ENCODE assay signal across 11 cellular contexts in genomic region chr11:45092901-45093760, GRCh38. TPM values are rescaled to one million over a fixed set of nuclear protein-coding genes. Genes with fewer than 3 reads are reported as not detected.
A peak's percentile ranks its signal among the peaks of the same experiment; 100 is the strongest.
DNase-seq lines count a peak whose midpoint lies in the region; ATAC-seq and TF ChIP-seq lines count a peak whose summit lies in the region.
"Had no signal": no experiment of that assay in that cellular context is flagged by ENCODE, and none has a peak within 500 bp of the region (broad histone marks: within the 10 kb centered on the region; RNA-seq: fewer than 3 reads in every experiment).

No MANE protein-coding gene starts in this region.

- peak overlapping the region; percentile 52 for H3K27ac Mint-ChIP-seq in activated naive CD4-positive, alpha-beta T cell treated with anti-CD3 and anti-CD28 coated beads, Interleukin-2, amount 10 ng/mL, durations not matched to agents 7 days and 5 days
- no peak overlapping the region for H3K27ac Mint-ChIP-seq in WTC11

- no peaks in the 10 kb centered on the region for H3K36me3 ChIP-seq in A673 (ENCODE audit: insufficient read depth, low read length, poor library complexity, severe bottlenecking)

- intact Hi-C loops in A673 (cut with micrococcal nuclease; ENCODE audit: unreplicated experiment), result no loop called here
- intact Hi-C loops in Right ventricle myocardium superior (cut with DNase I), result no loop called here

- H3K9me3 ChIP-seq in A673 (ENCODE audit: low read depth, low read length, poor library complexity, severe bottlenecking), result no peaks in the 10 kb centered on the region
- H3K9me3 ChIP-seq: Caco-2 had no signal

- CTCF ChIA-PET in activated naive CD4-positive, alpha-beta T cell treated with anti-CD3 and anti-CD28 coated beads, Interleukin-2, amount 10 ng/mL, durations not matched to agents 7 days and 5 days (lab: Charles Lee), result interaction anchor here (1.5 to 1.7 kb wide), 2 partner anchors 10 to 11 kb away, joined by 3 to 9 read pairs; no protein-coding TSS in a partner anchor
- CTCF ChIA-PET in WTC11 (lab: Charles Lee) (interaction anchor here (0.7 to 7.6 kb wide), 8 partner anchors 9 to 166 kb away, joined by 3 to 68 read pairs (median 4); no protein-coding TSS in a partner anchor), A673 (lab: Charles Lee) (interaction anchor here (0.7 kb wide), 1 partner anchor 11 kb away, joined by 3 read pairs; no protein-coding TSS in a partner anchor)

- no TSS peak for BruUV-seq in A673 (replicated peaks; lab: Mats Ljungman, UMichigan)

- no peak overlapping the region for H3K4me3 ChIP-seq in fibroblast of the aortic adventitia (ENCODE audit: low read depth, low read length)
- no peak overlapping the region for H3K4me3 ChIP-seq in A673 (ENCODE audit: low read depth, low read length, poor library complexity, severe bottlenecking)

- peaks cover 31% of the 10 kb centered on the region for H3K27me3 Mint-ChIP-seq in activated naive CD4-positive, alpha-beta T cell treated with anti-CD3 and anti-CD28 coated beads, Interleukin-2, amount 10 ng/mL, durations not matched to agents 7 days and 5 days
- peaks cover 5% of the 10 kb centered on the region for H3K27me3 Mint-ChIP-seq in WTC11 (ENCODE audit: low read depth)

- ATAC-seq in WTC11 (no peak), Right ventricle myocardium superior (ENCODE audit: poor library complexity) (no peak)
- peak; percentile 90 for ATAC-seq in stimulated activated naive CD8-positive, alpha-beta T cell treated with anti-CD3 and anti-CD28 coated beads, Interleukin-15, Interleukin-2, amounts not matched to agents 100 U/mL and 50 U/mL, for 24 hours
- ATAC-seq: esophagus mucosa had no signal

- DNase-seq in activated naive CD4-positive, alpha-beta T cell treated with anti-CD3 and anti-CD28 coated beads, Interleukin-2, amount 10 ng/mL, durations not matched to agents 7 days and 5 days, result no peak
- DNase-seq in activated naive CD4-positive, alpha-beta T cell (lab: John Stamatoyannopoulos, UW), result no peak
- DNase-seq in WTC11 (ENCODE audit: low spot score) (no peak), fibroblast of the aortic adventitia (ENCODE audit: low read depth) (peak; percentile 66), hippocampal formation (lab: John Stamatoyannopoulos, UW) (no peak), A673 (ENCODE audit: low spot score) (no peak), Right ventricle myocardium superior (no peak)
- DNase-seq in stimulated activated naive CD8-positive, alpha-beta T cell treated with anti-CD3 and anti-CD28 coated beads, Interleukin-15, Interleukin-2, amounts not matched to agents 100 U/mL and 50 U/mL, for 24 hours, result peak; percentile 44
- DNase-seq: Caco-2 had no signal

- no peaks in the 10 kb centered on the region for H3K36me3 Mint-ChIP-seq in activated naive CD4-positive, alpha-beta T cell treated with anti-CD3 and anti-CD28 coated beads, Interleukin-2, amount 10 ng/mL, durations not matched to agents 7 days and 5 days
- H3K36me3 Mint-ChIP-seq in WTC11, result no peaks in the 10 kb centered on the region

- POLR2A ChIA-PET in WTC11 (lab: Charles Lee), result no interaction called here
- POLR2A ChIA-PET in A673 (lab: Charles Lee; ENCODE audit: low non-redundant PET), result no interaction called here

- no peak overlapping the region for H3K27ac ChIP-seq in A673 (ENCODE audit: low read depth, low read length, poor library complexity, severe bottlenecking)
- H3K27ac ChIP-seq: VCaP had no signal

- no peaks in the 10 kb centered on the region for H3K4me1 ChIP-seq in A673 (ENCODE audit: insufficient read depth, low read length, poor library complexity, severe bottlenecking)

- H3K4me3 Mint-ChIP-seq in activated naive CD4-positive, alpha-beta T cell treated with anti-CD3 and anti-CD28 coated beads, Interleukin-2, amount 10 ng/mL, durations not matched to agents 7 days and 5 days, result no peak overlapping the region
- H3K4me3 Mint-ChIP-seq in WTC11, result no peak overlapping the region

- no peaks in the 10 kb centered on the region for H3K9me3 Mint-ChIP-seq in activated naive CD4-positive, alpha-beta T cell treated with anti-CD3 and anti-CD28 coated beads, Interleukin-2, amount 10 ng/mL, durations not matched to agents 7 days and 5 days
- no peaks in the 10 kb centered on the region for H3K9me3 Mint-ChIP-seq in WTC11

- no peaks in the 10 kb centered on the region for H3K4me1 Mint-ChIP-seq in activated naive CD4-positive, alpha-beta T cell treated with anti-CD3 and anti-CD28 coated beads, Interleukin-2, amount 10 ng/mL, durations not matched to agents 7 days and 5 days
- H3K4me1 Mint-ChIP-seq in WTC11, result peaks cover 58% of the 10 kb centered on the region

- H3K27me3 ChIP-seq in A673 (replicated peaks; ENCODE audit: insufficient read depth, low read depth, low read length, poor library complexity), result peaks cover 40% of the 10 kb centered on the region

- TF ChIP-seq CTCF in WTC11 (IDR thresholded peaks at IDR 0.05), result no peak
- TF ChIP-seq CTCF in fibroblast of the aortic adventitia (IDR thresholded peaks at IDR 0.05; ENCODE audit: insufficient read depth, low read length), result no peak
- no peak for TF ChIP-seq CTCF in A673 (conservative IDR thresholded peaks at IDR 0.05; ENCODE audit: low read depth, low read length)

TF ChIP-seq in WTC11, 78 proteins besides CTCF, POLR2A, EP300 and RAD21 (continues in another document):
- TF ChIP-seq CREM (CRISPR knock-in tag; IDR thresholded peaks at IDR 0.05), result no peak
- TF ChIP-seq ELF4 (CRISPR knock-in tag; IDR thresholded peaks at IDR 0.05; ENCODE audit: low read depth), result no peak
- no peak for TF ChIP-seq JAZF1 (CRISPR knock-in tag; IDR thresholded peaks at IDR 0.05)
- TF ChIP-seq ZNF138 (CRISPR knock-in tag; conservative IDR thresholded peaks at IDR 0.05), result 0 out of 2 replicates have a peak, but pooled peaks have one; percentile 43
- no peak for TF ChIP-seq PREB (CRISPR knock-in tag; IDR thresholded peaks at IDR 0.05; ENCODE audit: borderline replicate concordance)
- no peak for TF ChIP-seq ZNF232 (CRISPR knock-in tag; IDR thresholded peaks at IDR 0.05)
- TF ChIP-seq MXD4 (CRISPR knock-in tag; IDR thresholded peaks at IDR 0.05; ENCODE audit: borderline replicate concordance), result no peak
- peak; percentile 87 for TF ChIP-seq PRDM15 (CRISPR knock-in tag; IDR thresholded peaks at IDR 0.05)
- TF ChIP-seq E2F5 (CRISPR knock-in tag; IDR thresholded peaks at IDR 0.05), result no peak
- TF ChIP-seq ZBTB21 (CRISPR knock-in tag; IDR thresholded peaks at IDR 0.05; ENCODE audit: borderline replicate concordance), result no peak
- no peak for TF ChIP-seq IRF2 (CRISPR knock-in tag; IDR thresholded peaks at IDR 0.05; ENCODE audit: borderline replicate concordance, low read depth)

RNA-seq across cellular contexts. Expression of gene PRDM11, which starts 53.3 kb away (rescaled TPM):
- total RNA-seq in WTC11 (2021) (8.3 to 12.4 TPM (median 11.2 TPM) in 3 replicates), fibroblast of the aortic adventitia (ENCODE audit: low replicate concordance) (3.4 and 5.3 TPM in 2 replicates), A673 (2021) (12.6 and 15.4 TPM in 2 replicates), Right ventricle myocardium superior (17.3 TPM)

Comparison
In these comparisons a context has a peak if more than half of its experiments do, and no peak if none do; other contexts are left out.
1. DNase-seq: peak in fibroblast of the aortic adventitia (single experiment) and stimulated activated naive CD8-positive, alpha-beta T cell treated with anti-CD3 and anti-CD28 coated beads, Interleukin-15, Interleukin-2, amounts not matched to agents 100 U/mL and 50 U/mL, for 24 hours (single experiment); none in activated naive CD4-positive, alpha-beta T cell treated with anti-CD3 and anti-CD28 coated beads, Interleukin-2, amount 10 ng/mL, durations not matched to agents 7 days and 5 days (single experiment), activated naive CD4-positive, alpha-beta T cell (0 of 4), WTC11 (single experiment), hippocampal formation (0 of 2), A673 (single experiment) and Right ventricle myocardium superior (single experiment).